1 cellular context compared by ENCODE assay signal in the genomic region with DNA sequence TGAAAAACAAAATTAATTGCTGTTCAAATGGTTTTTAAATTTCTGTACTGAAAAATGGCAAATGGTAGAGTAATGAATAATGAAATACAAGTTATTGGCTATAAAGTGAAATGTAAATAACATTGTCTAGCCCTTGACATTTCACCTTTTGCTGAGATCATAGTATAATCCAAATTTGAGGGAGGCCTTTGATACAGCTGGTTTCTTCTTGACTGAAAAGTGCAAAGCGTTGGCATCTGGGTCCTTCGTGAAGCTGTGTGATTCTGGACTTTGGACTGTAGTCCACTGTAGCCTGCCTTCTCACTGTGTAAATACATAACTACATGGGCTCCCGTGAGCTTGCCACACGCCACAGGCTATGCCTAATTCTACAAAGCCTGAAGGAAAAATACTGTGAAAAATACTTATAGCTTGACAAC.
TF ChIP-seq lines count a peak whose summit lies in the region.

No MANE protein-coding gene starts in this region.

TF ChIP-seq in HepG2, 621 proteins besides CTCF, POLR2A, EP300 and RAD21 (continues in another document):
- TF ChIP-seq ZNF367 (CRISPR knock-in tag; IDR thresholded peaks at IDR 0.05; ENCODE audit: borderline replicate concordance), result no peak
- TF ChIP-seq NR2F6 (IDR thresholded peaks at IDR 0.05), result peak; percentile 51
- TF ChIP-seq NR2F6 (CRISPR knock-in tag; IDR thresholded peaks at IDR 0.05), result peak; percentile 67; the same call in 1 of the 2 replicates
- TF ChIP-seq ZNF83 (CRISPR knock-in tag; IDR thresholded peaks at IDR 0.05; ENCODE audit: borderline replicate concordance), result no peak
- no peak for TF ChIP-seq KDM5B (CRISPR knock-in tag; IDR thresholded peaks at IDR 0.05; ENCODE audit: borderline replicate concordance)
- no peak for TF ChIP-seq RFX5 (IDR thresholded peaks at IDR 0.05; ENCODE audit: low read depth, low read length)
- TF ChIP-seq ZNF350 (CRISPR knock-in tag; IDR thresholded peaks at IDR 0.05; ENCODE audit: borderline replicate concordance, low read depth), result no peak
- TF ChIP-seq, protein P1, sequence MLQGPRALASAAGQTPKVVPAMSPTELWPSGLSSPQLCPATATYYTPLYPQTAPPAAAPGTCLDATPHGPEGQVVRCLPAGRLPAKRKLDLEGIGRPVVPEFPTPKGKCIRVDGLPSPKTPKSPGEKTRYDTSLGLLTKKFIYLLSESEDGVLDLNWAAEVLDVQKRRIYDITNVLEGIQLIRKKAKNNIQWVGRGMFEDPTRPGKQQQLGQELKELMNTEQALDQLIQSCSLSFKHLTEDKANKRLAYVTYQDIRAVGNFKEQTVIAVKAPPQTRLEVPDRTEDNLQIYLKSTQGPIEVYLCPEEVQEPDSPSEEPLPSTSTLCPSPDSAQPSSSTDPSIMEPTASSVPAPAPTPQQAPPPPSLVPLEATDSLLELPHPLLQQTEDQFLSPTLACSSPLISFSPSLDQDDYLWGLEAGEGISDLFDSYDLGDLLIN (CRISPR knock-in tag; IDR thresholded peaks at IDR 0.05; ENCODE audit: borderline replicate concordance), result no peak
- peak; percentile 37; the same call in 1 of the 2 replicates for TF ChIP-seq NFE2L2 (IDR thresholded peaks at IDR 0.05; ENCODE audit: low read length)
- peak; percentile 80 for TF ChIP-seq ZMYM4 (CRISPR knock-in tag; IDR thresholded peaks at IDR 0.05)
- TF ChIP-seq ZNF329 (CRISPR knock-in tag; IDR thresholded peaks at IDR 0.05; ENCODE audit: low read depth), result no peak
- 0 out of 2 replicates have a peak, but pooled peaks have one; percentile 74 for TF ChIP-seq SSRP1 (CRISPR knock-in tag; IDR thresholded peaks at IDR 0.05)
- TF ChIP-seq ZNF784 (CRISPR knock-in tag; IDR thresholded peaks at IDR 0.05; ENCODE audit: borderline replicate concordance), result no peak
- TF ChIP-seq TFAP4 (IDR thresholded peaks at IDR 0.05; ENCODE audit: borderline replicate concordance, low read depth), result peak; percentile 64; the same call in 1 of the 2 replicates
- no peak for TF ChIP-seq HNRNPH1 (optimal IDR thresholded peaks at IDR 0.05; ENCODE audit: low read depth, low read length)
- no peak for TF ChIP-seq SRSF9 (IDR thresholded peaks at IDR 0.05; ENCODE audit: borderline replicate concordance, insufficient read depth, low read depth, low read length, poor library complexity, severe bottlenecking)
- 0 out of 2 replicates have a peak, but pooled peaks have one; percentile 29 for TF ChIP-seq SIX4 (CRISPR knock-in tag; IDR thresholded peaks at IDR 0.05)
- TF ChIP-seq CERS6 (CRISPR knock-in tag; IDR thresholded peaks at IDR 0.05), result no peak
- no peak for TF ChIP-seq ZNF570 (CRISPR knock-in tag; IDR thresholded peaks at IDR 0.05; ENCODE audit: borderline replicate concordance)
- TF ChIP-seq, protein P2, sequence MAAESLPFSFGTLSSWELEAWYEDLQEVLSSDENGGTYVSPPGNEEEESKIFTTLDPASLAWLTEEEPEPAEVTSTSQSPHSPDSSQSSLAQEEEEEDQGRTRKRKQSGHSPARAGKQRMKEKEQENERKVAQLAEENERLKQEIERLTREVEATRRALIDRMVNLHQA (CRISPR knock-in tag; IDR thresholded peaks at IDR 0.05), result no peak
- no peak for TF ChIP-seq CEBPZ (IDR thresholded peaks at IDR 0.05; ENCODE audit: low read length)
- TF ChIP-seq SAP130 (CRISPR knock-in tag; IDR thresholded peaks at IDR 0.05; ENCODE audit: low read depth), result peak; percentile 73
- TF ChIP-seq ZNF263 (CRISPR knock-in tag; IDR thresholded peaks at IDR 0.05), result no peak
- no peak for TF ChIP-seq GATA4 (IDR thresholded peaks at IDR 0.05; ENCODE audit: borderline replicate concordance, low read depth)
- TF ChIP-seq, protein P3, sequence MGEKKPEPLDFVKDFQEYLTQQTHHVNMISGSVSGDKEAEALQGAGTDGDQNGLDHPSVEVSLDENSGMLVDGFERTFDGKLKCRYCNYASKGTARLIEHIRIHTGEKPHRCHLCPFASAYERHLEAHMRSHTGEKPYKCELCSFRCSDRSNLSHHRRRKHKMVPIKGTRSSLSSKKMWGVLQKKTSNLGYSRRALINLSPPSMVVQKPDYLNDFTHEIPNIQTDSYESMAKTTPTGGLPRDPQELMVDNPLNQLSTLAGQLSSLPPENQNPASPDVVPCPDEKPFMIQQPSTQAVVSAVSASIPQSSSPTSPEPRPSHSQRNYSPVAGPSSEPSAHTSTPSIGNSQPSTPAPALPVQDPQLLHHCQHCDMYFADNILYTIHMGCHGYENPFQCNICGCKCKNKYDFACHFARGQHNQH (CRISPR knock-in tag; IDR thresholded peaks at IDR 0.05), result peak; percentile 83
- TF ChIP-seq HMGXB4 (CRISPR knock-in tag; IDR thresholded peaks at IDR 0.05; ENCODE audit: borderline replicate concordance in 1 of 2, low read depth in 1 of 2), result peak in 1 of 2 experiments; percentile 36; a peak in 1 of 4 replicates
- no peak for TF ChIP-seq MYC (CRISPR knock-in tag; IDR thresholded peaks at IDR 0.05; ENCODE audit: borderline replicate concordance)
- TF ChIP-seq POGZ (CRISPR knock-in tag; IDR thresholded peaks at IDR 0.05), result peak; percentile 79
- TF ChIP-seq FOXJ3 (CRISPR knock-in tag; IDR thresholded peaks at IDR 0.05; ENCODE audit: borderline replicate concordance), result peak; percentile 65; the same call in 1 of the 2 replicates
- no peak for TF ChIP-seq NR2C2 (CRISPR knock-in tag; IDR thresholded peaks at IDR 0.05; ENCODE audit: borderline replicate concordance)
- no peak for TF ChIP-seq SP2 (CRISPR knock-in tag; IDR thresholded peaks at IDR 0.05)
- TF ChIP-seq, protein P4, sequence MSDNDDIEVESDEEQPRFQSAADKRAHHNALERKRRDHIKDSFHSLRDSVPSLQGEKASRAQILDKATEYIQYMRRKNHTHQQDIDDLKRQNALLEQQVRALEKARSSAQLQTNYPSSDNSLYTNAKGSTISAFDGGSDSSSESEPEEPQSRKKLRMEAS (IDR thresholded peaks at IDR 0.05), result 0 out of 2 replicates have a peak, but pooled peaks have one; percentile 42
- no peak for TF ChIP-seq ZNF7 (CRISPR knock-in tag; IDR thresholded peaks at IDR 0.05)
- no peak for TF ChIP-seq ZNF780A (CRISPR knock-in tag; IDR thresholded peaks at IDR 0.05)
- TF ChIP-seq ZNF235 (CRISPR knock-in tag; IDR thresholded peaks at IDR 0.05; ENCODE audit: borderline replicate concordance), result no peak
- TF ChIP-seq MATR3 (CRISPR knock-in tag; IDR thresholded peaks at IDR 0.05), result no peak
- TF ChIP-seq CEBPG (CRISPR knock-in tag; IDR thresholded peaks at IDR 0.05), result peak; percentile 58
- TF ChIP-seq, protein P5, sequence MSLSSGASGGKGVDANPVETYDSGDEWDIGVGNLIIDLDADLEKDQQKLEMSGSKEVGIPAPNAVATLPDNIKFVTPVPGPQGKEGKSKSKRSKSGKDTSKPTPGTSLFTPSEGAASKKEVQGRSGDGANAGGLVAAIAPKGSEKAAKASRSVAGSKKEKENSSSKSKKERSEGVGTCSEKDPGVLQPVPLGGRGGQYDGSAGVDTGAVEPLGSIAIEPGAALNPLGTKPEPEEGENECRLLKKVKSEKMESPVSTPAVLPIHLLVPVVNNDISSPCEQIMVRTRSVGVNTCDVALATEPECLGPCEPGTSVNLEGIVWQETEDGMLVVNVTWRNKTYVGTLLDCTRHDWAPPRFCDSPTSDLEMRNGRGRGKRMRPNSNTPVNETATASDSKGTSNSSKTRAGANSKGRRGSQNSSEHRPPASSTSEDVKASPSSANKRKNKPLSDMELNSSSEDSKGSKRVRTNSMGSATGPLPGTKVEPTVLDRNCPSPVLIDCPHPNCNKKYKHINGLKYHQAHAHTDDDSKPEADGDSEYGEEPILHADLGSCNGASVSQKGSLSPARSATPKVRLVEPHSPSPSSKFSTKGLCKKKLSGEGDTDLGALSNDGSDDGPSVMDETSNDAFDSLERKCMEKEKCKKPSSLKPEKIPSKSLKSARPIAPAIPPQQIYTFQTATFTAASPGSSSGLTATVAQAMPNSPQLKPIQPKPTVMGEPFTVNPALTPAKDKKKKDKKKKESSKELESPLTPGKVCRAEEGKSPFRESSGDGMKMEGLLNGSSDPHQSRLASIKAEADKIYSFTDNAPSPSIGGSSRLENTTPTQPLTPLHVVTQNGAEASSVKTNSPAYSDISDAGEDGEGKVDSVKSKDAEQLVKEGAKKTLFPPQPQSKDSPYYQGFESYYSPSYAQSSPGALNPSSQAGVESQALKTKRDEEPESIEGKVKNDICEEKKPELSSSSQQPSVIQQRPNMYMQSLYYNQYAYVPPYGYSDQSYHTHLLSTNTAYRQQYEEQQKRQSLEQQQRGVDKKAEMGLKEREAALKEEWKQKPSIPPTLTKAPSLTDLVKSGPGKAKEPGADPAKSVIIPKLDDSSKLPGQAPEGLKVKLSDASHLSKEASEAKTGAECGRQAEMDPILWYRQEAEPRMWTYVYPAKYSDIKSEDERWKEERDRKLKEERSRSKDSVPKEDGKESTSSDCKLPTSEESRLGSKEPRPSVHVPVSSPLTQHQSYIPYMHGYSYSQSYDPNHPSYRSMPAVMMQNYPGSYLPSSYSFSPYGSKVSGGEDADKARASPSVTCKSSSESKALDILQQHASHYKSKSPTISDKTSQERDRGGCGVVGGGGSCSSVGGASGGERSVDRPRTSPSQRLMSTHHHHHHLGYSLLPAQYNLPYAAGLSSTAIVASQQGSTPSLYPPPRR (CRISPR knock-in tag; IDR thresholded peaks at IDR 0.05; ENCODE audit: borderline replicate concordance), result peak; percentile 61; the same call in 1 of the 2 replicates
- TF ChIP-seq KAT2B (IDR thresholded peaks at IDR 0.05; ENCODE audit: borderline replicate concordance, low read depth, low read length), result no peak
- no peak for TF ChIP-seq JUNB (CRISPR knock-in tag; IDR thresholded peaks at IDR 0.05; ENCODE audit: borderline replicate concordance)
- no peak for TF ChIP-seq ZBTB34 (CRISPR knock-in tag; IDR thresholded peaks at IDR 0.05)
- no peak for TF ChIP-seq FOXP1 (IDR thresholded peaks at IDR 0.05)
- TF ChIP-seq FOXP1 (CRISPR knock-in tag; IDR thresholded peaks at IDR 0.05), result peak; percentile 69
- no peak for TF ChIP-seq ZNF605 (CRISPR knock-in tag; IDR thresholded peaks at IDR 0.05)
- peak; percentile 89 for TF ChIP-seq IRF2 (CRISPR knock-in tag; IDR thresholded peaks at IDR 0.05)
- TF ChIP-seq SOX5 (CRISPR knock-in tag; IDR thresholded peaks at IDR 0.05; ENCODE audit: borderline replicate concordance), result peak; percentile 80
- TF ChIP-seq ZNF138 (CRISPR knock-in tag; IDR thresholded peaks at IDR 0.05; ENCODE audit: low read depth), result no peak
